8 cellular contexts compared by ENCODE assay signal in the genomic region with DNA sequence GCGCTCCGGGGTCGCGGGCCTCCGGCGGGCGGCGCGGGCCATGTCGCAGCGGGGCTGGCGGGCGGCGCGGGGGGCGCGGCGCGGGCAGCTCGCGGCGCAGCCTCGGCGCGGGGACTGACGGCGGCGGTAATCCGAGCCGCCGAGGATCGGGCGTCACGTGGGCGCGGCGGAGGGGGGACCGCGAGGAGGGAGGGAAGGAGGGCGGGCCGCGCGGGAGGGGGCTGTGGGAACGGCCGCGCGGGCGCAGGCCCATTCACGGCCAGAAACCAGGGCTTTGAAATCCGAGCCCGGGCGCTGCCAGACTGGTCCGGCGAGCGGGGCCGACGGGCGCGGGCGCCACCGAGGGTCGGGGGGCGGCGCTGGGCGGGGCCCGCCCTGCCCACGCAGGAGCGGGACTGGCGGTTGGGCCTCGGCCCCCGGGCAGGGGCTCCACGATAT. TPM values are rescaled to one million over a fixed set of nuclear protein-coding genes. Genes with fewer than 3 reads are reported as not detected.
DNase-seq lines count a peak whose midpoint lies in the region; ATAC-seq, FAIRE-seq and TF ChIP-seq lines count a peak whose summit lies in the region.

A gene with protein sequence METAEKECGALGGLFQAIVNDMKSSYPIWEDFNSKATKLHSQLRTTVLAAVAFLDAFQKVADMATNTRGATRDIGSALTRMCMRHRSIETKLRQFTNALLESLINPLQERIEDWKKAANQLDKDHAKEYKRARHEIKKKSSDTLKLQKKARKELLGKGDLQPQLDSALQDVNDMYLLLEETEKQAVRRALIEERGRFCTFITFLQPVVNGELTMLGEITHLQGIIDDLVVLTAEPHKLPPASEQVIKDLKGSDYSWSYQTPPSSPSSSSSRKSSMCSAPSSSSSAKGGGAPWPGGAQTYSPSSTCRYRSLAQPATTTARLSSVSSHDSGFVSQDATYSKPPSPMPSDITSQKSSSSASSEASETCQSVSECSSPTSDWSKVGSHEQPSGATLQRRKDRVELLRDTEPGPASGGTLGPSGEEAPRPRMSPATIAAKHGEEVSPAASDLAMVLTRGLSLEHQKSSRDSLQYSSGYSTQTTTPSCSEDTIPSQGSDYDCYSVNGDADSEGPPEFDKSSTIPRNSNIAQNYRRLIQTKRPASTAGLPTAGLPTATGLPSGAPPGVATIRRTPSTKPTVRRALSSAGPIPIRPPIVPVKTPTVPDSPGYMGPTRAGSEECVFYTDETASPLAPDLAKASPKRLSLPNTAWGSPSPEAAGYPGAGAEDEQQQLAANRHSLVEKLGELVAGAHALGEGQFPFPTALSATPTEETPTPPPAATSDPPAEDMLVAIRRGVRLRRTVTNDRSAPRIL (minus strand): TSS at position 116 of the 438 bp plus-strand sequence. CDS start 262 bp downstream, outside the sequence.

- DNase-seq in Ammon's horn (ENCODE audit: low spot score) = peak; percentile 91
- DNase-seq in H54 (ENCODE audit: insufficient read length, low spot score) = peak; percentile 92
- DNase-seq in NCI-H748 (lab: John Stamatoyannopoulos, UW; ENCODE audit: unreplicated experiment) = peak; percentile 84
- peak; percentile 63 for DNase-seq in astrocyte of the cerebellum (ENCODE audit: low read depth)
- DNase-seq in left cardiac atrium = peak; percentile 84

- peak within 1 kb of the TSS; percentile 28 for H3K9ac ChIP-seq in parathyroid adenoma

- ATAC-seq in left cardiac atrium (peak; percentile 65 to 72), HG03439 (IDR thresholded peaks at IDR 0.05; ENCODE audit: unreplicated experiment) (no peak), HG03135 (IDR thresholded peaks at IDR 0.05; ENCODE audit: unreplicated experiment) (no peak)

- in situ Hi-C loops in astrocyte of the cerebellum (cut with HindIII; ENCODE audit: low sequenced_read_pairs) = no loop called here

- H3K79me2 ChIP-seq in parathyroid adenoma = peaks cover 16% of the 10 kb centered on the region

- H3K36me3 ChIP-seq in parathyroid adenoma (ENCODE audit: control insufficient read depth, insufficient read depth, low read length) = no peaks in the 10 kb centered on the region

- H3K4me1 ChIP-seq in parathyroid adenoma = peaks cover 21% of the 10 kb centered on the region

- H3K9me3 ChIP-seq in parathyroid adenoma (ENCODE audit: control insufficient read depth, low read length) = no peaks in the 10 kb centered on the region

- H3K27me3 ChIP-seq in parathyroid adenoma (ENCODE audit: control insufficient read depth, insufficient read depth, low read length) = no peaks in the 10 kb centered on the region

- FAIRE-seq in H54 (lab: Jason Lieb, UNC) = no peak

- peak within 1 kb of the TSS; percentile 42 for H2AFZ ChIP-seq in parathyroid adenoma

- H3K27ac ChIP-seq in parathyroid adenoma = peak within 1 kb of the TSS; percentile 59

- TF ChIP-seq CTCF in astrocyte of the cerebellum (IDR thresholded peaks at IDR 0.05; ENCODE audit: low read depth, low read length, missing control alignments) (no peak), parathyroid adenoma (IDR thresholded peaks at IDR 0.05) (no peak)

- H3K4me3 ChIP-seq in astrocyte of the cerebellum (ENCODE audit: low read depth, low read length) (peak within 1 kb of the TSS; percentile 76), parathyroid adenoma (ENCODE audit: low read depth, low read length) (peak within 1 kb of the TSS; percentile 67)

- intact Hi-C loops in left cardiac atrium (cut with DNase I) = loop anchor here (2.0 to 10.0 kb wide), 2 partner anchors 53 to 59 kb away; no protein-coding TSS in a partner anchor

- H3K4me2 ChIP-seq in parathyroid adenoma (ENCODE audit: low read length) = peak within 1 kb of the TSS; percentile 64

- TF ChIP-seq POLR2A in H54 (IDR thresholded peaks at IDR 0.05; ENCODE audit: low read depth, low read length) = peak; percentile 65

RNA-seq across cellular contexts. Expression of the gene that starts here (rescaled TPM):
- 10 to 100 TPM; 50.7 to 51.4 TPM for total RNA-seq in left cardiac atrium

Comparison
In these comparisons a context has a peak if more than half of its experiments do, and no peak if none do; other contexts are left out.
1. ATAC-seq: peak in left cardiac atrium (2 of 2); none in HG03439 (single experiment) and HG03135 (single experiment).
2. Peak in every context shown above with its lines, with median percentiles within 50 percentile points of each other: DNase-seq.